Comparison of ENCODE assay signal across 8 cellular contexts in the genomic region with DNA sequence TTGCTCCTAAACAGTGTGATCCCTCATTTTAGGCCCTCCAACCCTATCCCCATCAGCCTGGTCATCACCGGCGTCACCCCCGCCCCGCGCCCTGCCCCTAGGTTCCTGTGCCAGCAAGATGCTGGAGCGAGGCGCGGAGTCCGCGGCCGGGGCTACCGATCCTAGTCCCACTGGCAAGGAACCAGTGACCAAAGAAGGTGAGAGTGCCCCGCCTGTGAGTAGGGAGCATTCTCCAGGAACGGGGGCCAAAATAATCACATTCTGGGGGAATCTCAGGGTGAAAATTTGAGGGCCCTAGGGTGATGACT. TPM values are rescaled to one million over a fixed set of nuclear protein-coding genes. Genes with fewer than 3 reads are reported as not detected.
DNase-seq lines count a peak whose midpoint lies in the region; ATAC-seq, FAIRE-seq and TF ChIP-seq lines count a peak whose summit lies in the region.

No MANE protein-coding gene starts in this region.

- TF ChIP-seq CTCF in K562 (IDR thresholded peaks at IDR 0.05 in 2 of 3, conservative IDR thresholded peaks at IDR 0.05 in 1 of 3; ENCODE audit: insufficient read depth in 2 of 3, low read depth in 1 of 3, low read length in 3 of 3) = no peak
- TF ChIP-seq CTCF in right lobe of liver (IDR thresholded peaks at IDR 0.05) = no peak
- no peak for TF ChIP-seq CTCF in OCI-LY7 (conservative IDR thresholded peaks at IDR 0.05; ENCODE audit: low read length)

- H3K4me3 Mint-ChIP-seq in activated CD8-positive, alpha-beta memory T cell treated with anti-CD3 and anti-CD28 coated beads, Interleukin-2, amount 10 ng/mL, durations not matched to agents 7 days and 5 days = peak overlapping the region; percentile 94

- peaks cover 4% of the 10 kb centered on the region for H3K9me3 Mint-ChIP-seq in activated CD8-positive, alpha-beta memory T cell treated with anti-CD3 and anti-CD28 coated beads, Interleukin-2, amount 10 ng/mL, durations not matched to agents 7 days and 5 days (ENCODE audit: low read depth)

- H3K4me3 ChIP-seq in K562 (peak overlapping the region; percentile 7; the same call in 1 of the 2 replicates), right lobe of liver (peak overlapping the region; percentile 54 to 65 (median 65)), OCI-LY7 (ENCODE audit: low read depth, low read length, poor library complexity, severe bottlenecking) (no peak overlapping the region)

- H2AFZ ChIP-seq in K562 (ENCODE audit: low read depth, low read length) = no peak overlapping the region
- no peak overlapping the region; the same call in 1 of the 2 replicates for H2AFZ ChIP-seq in OCI-LY7 (ENCODE audit: low read length)

- DNase-seq in activated CD8-positive, alpha-beta memory T cell treated with anti-CD3 and anti-CD28 coated beads, Interleukin-2, amount 10 ng/mL, durations not matched to agents 7 days and 5 days = no peak
- DNase-seq in activated CD8-positive, alpha-beta memory T cell treated with anti-CD3 and anti-CD28 coated beads, Interleukin-2, amount 50 U/mL, for 48 hours = no peak
- DNase-seq in K562 (ENCODE audit: extremely low read depth in 1 of 4, low spot score in 3 of 4) = no peak
- DNase-seq in right lobe of liver = no peak
- DNase-seq in iPS-NIHi11 (ENCODE audit: low spot score) = no peak
- DNase-seq in NCI-H1092 (lab: John Stamatoyannopoulos, UW) = no peak
- no peak for DNase-seq in OCI-LY7 (ENCODE audit: low spot score)

- H3K4me1 ChIP-seq in K562 (replicated peaks in 1 of 2; ENCODE audit: control insufficient read depth in 2 of 2, insufficient read depth in 2 of 2, low read length in 2 of 2) (peaks cover 5 to 35% of the 10 kb centered on the region in 2 experiments), right lobe of liver (no peaks in the 10 kb centered on the region), OCI-LY7 (ENCODE audit: insufficient read depth, low read length, poor library complexity, severe bottlenecking) (peaks cover 20% of the 10 kb centered on the region)

- WGBS in K562 (ENCODE audit: insufficient coverage, low coverage, missing lambda C conversion rate) = 15% methylated on average over 3 of the region's 14 CpGs
- WGBS in right lobe of liver (ENCODE audit: insufficient coverage, low coverage, low lambda C conversion rate, missing lambda C conversion rate) = 39% methylated on average over 11 of the region's 14 CpGs

- TF ChIP-seq POLR2A in K562 (conservative IDR thresholded peaks at IDR 0.05) (no peak), right lobe of liver (IDR thresholded peaks at IDR 0.05) (no peak)

- no peak for FAIRE-seq in K562 (lab: Jason Lieb, UNC)

- CTCF ChIA-PET in activated CD8-positive, alpha-beta memory T cell treated with anti-CD3 and anti-CD28 coated beads, Interleukin-2, amount 10 ng/mL, durations not matched to agents 7 days and 5 days (lab: Charles Lee) = interaction anchor here (0.8 to 8.7 kb wide), 7 partner anchors 10 to 95 kb away, joined by 5 to 87 read pairs (median 6); partner anchors contain the start of genes IRGQ and ZNF576
- CTCF ChIA-PET in K562 (lab: Yijun Ruan, JAX; ENCODE audit: low intra/inter-chr PET ratio) (interaction anchor here (0.6 kb wide), 1 partner anchor 96 kb away, joined by 3 read pairs; no protein-coding TSS in a partner anchor), OCI-LY7 (lab: Charles Lee; ENCODE audit: unreplicated experiment) (interaction anchor here (0.6 to 1.4 kb wide), 2 partner anchors 12 to 60 kb away, joined by 3 to 5 read pairs; no protein-coding TSS in a partner anchor)

- H3K27me3 ChIP-seq in K562 (ENCODE audit: control insufficient read depth in 2 of 2, insufficient read depth in 2 of 2, low read length in 2 of 2) (no peaks in the 10 kb centered on the region), right lobe of liver (no peaks in the 10 kb centered on the region)

- H3K9me3 ChIP-seq in K562 (replicated peaks; ENCODE audit: control insufficient read depth, insufficient read depth, low read depth, low read length) (no peaks in the 10 kb centered on the region; the same call in 1 of the 2 replicates), right lobe of liver (no peaks in the 10 kb centered on the region), OCI-LY7 (ENCODE audit: low read length) (no peaks in the 10 kb centered on the region)

- TF ChIP-seq RAD21 in K562 (CRISPR knock-in tag; conservative IDR thresholded peaks at IDR 0.05 in 1 of 2, IDR thresholded peaks at IDR 0.05 in 1 of 2) = no peak

- H3K36me3 Mint-ChIP-seq in activated CD8-positive, alpha-beta memory T cell treated with anti-CD3 and anti-CD28 coated beads, Interleukin-2, amount 10 ng/mL, durations not matched to agents 7 days and 5 days = peaks cover 18% of the 10 kb centered on the region

- H3K79me2 ChIP-seq in K562 (ENCODE audit: control insufficient read depth, insufficient read depth, low read length) (no peaks in the 10 kb centered on the region), OCI-LY7 (ENCODE audit: insufficient read depth, low read depth, low read length) (no peaks in the 10 kb centered on the region)

- H3K9me2 ChIP-seq in OCI-LY7 (ENCODE audit: insufficient read depth, low read length) = no peaks in the 10 kb centered on the region

- no peak for TF ChIP-seq EP300 in K562 (IDR thresholded peaks at IDR 0.05; ENCODE audit: low read length)

- H3K27ac ChIP-seq in K562 (ENCODE audit: extremely low read depth, low read depth, low read length) = no peak overlapping the region
- H3K27ac ChIP-seq in right lobe of liver = no peak overlapping the region
- H3K27ac ChIP-seq in temporal lobe (ENCODE audit: low read depth, low read length) = peak overlapping the region; percentile 97
- H3K27ac ChIP-seq in OCI-LY7 (ENCODE audit: low read depth, low read length, poor library complexity, severe bottlenecking) = no peak overlapping the region

- POLR2A ChIA-PET in K562 (lab: Yijun Ruan, JAX) (interaction anchor here (0.6 to 1.3 kb wide), 5 partner anchors 9 to 174 kb away, joined by 3 to 5 read pairs (median 4); no protein-coding TSS in a partner anchor), OCI-LY7 (lab: Charles Lee) (no interaction called here)

- in situ Hi-C loops in K562 (cut with MboI) = no loop called here

- BruUV-seq in K562 (replicated peaks; lab: Mats Ljungman, UMichigan) = no TSS peak
- no TSS peak for BruUV-seq in OCI-LY7 (replicated peaks; lab: Mats Ljungman, UMichigan)

- H3K4me2 ChIP-seq in K562 (ENCODE audit: insufficient read depth, low read length) = peak overlapping the region; percentile 45; the same call in 1 of the 2 replicates
- H3K4me2 ChIP-seq in OCI-LY7 (ENCODE audit: low read length) = no peak overlapping the region

- peak overlapping the region; percentile 98 for H3K27ac Mint-ChIP-seq in activated CD8-positive, alpha-beta memory T cell treated with anti-CD3 and anti-CD28 coated beads, Interleukin-2, amount 10 ng/mL, durations not matched to agents 7 days and 5 days

- H3K36me3 ChIP-seq in K562 (ENCODE audit: control insufficient read depth, insufficient read depth, low read length) (peaks cover 16% of the 10 kb centered on the region; the same call in 2 of the 3 replicates), right lobe of liver (no peaks in the 10 kb centered on the region), OCI-LY7 (ENCODE audit: insufficient read depth, low read length) (peaks cover 20% of the 10 kb centered on the region)

- intact Hi-C loops in K562 (cut with micrococcal nuclease) (loop anchor here (10.0 kb wide), 1 partner anchor 131 kb away; no protein-coding TSS in a partner anchor), right lobe of liver (cut with DNase I) (no loop called here), OCI-LY7 (cut with micrococcal nuclease; ENCODE audit: unreplicated experiment) (loop anchor here (10.0 kb wide), 1 partner anchor 61 kb away; the partner anchor contains the start of genes IRGQ and ZNF576)

- no peaks in the 10 kb centered on the region for H3K9me1 ChIP-seq in K562 (ENCODE audit: control insufficient read depth, insufficient read depth, low read length)

- ATAC-seq in activated CD8-positive, alpha-beta memory T cell treated with anti-CD3 and anti-CD28 coated beads, Interleukin-2, amount 10 ng/mL, durations not matched to agents 7 days and 5 days = no peak
- ATAC-seq in K562 = no peak
- ATAC-seq in right lobe of liver = no peak

- H4K20me1 ChIP-seq in K562 (replicated peaks; ENCODE audit: control insufficient read depth, insufficient read depth, low read length) (no peaks in the 10 kb centered on the region; the same call in 1 of the 2 replicates), OCI-LY7 (ENCODE audit: insufficient read depth, low read length) (no peaks in the 10 kb centered on the region)

- no peaks in the 10 kb centered on the region for H3K27me3 Mint-ChIP-seq in activated CD8-positive, alpha-beta memory T cell treated with anti-CD3 and anti-CD28 coated beads, Interleukin-2, amount 10 ng/mL, durations not matched to agents 7 days and 5 days

- peak overlapping the region in 1 of 2 experiments; percentile 21; a peak in 1 of 4 replicates for H3K9ac ChIP-seq in K562 (ENCODE audit: insufficient read depth in 1 of 2, low read depth in 2 of 2, low read length in 2 of 2)

- H3K4me1 Mint-ChIP-seq in activated CD8-positive, alpha-beta memory T cell treated with anti-CD3 and anti-CD28 coated beads, Interleukin-2, amount 10 ng/mL, durations not matched to agents 7 days and 5 days = peaks cover 17% of the 10 kb centered on the region

RNA-seq across cellular contexts. Expression of gene ZNF575, which starts 1.3 kb away (rescaled TPM):
- 1 to 10 TPM; 2.9 to 3.7 TPM for total RNA-seq in activated CD8-positive, alpha-beta memory T cell treated with anti-CD3 and anti-CD28 coated beads, Interleukin-2, amount 10 ng/mL, durations not matched to agents 7 days and 5 days
- not detected in 2 replicates for total RNA-seq in K562 (2011; cell fraction: chromatin; rRNA removed; ENCODE audit: low replicate concordance)
- total RNA-seq in K562 (2011; cell fraction: nucleolus; rRNA removed) = not detected in 2 replicates
- not detected in 2 replicates for total RNA-seq in K562 (2011; cell fraction: nucleoplasm; rRNA removed)
- total RNA-seq in K562 (2014; rRNA removed) = 0.32 and 0.37 TPM in 2 replicates
- not detected in 2 replicates for total RNA-seq in K562 (2014; rRNA removed; fragmentation: Illumina TruSeq; extraction: Trizol)
- total RNA-seq in K562 (2015; rRNA removed; fragmentation: Illumina TruSeq; extraction: Trizol) = not detected in 2 replicates
- total RNA-seq in K562 (2021) = 0.20 and 0.72 TPM in 2 replicates
- polyA plus RNA-seq in K562 (2011; rRNA removed) = 0.03 TPM in 1 of 2 replicates, not detected in the other
- polyA plus RNA-seq in K562 (2011; cell fraction: cytosol; rRNA removed) = 0.06 TPM in 1 of 2 replicates, not detected in the other
- 0.06 and 0.31 TPM in 2 replicates for polyA plus RNA-seq in K562 (2011; cell fraction: nucleus; rRNA removed)
- polyA plus RNA-seq in K562 (2012) = 0.25 and 0.65 TPM in 2 replicates
- polyA plus RNA-seq in K562 (2014; fragmentation: Illumina TruSeq; extraction: Trizol) = not detected in 2 replicates
- not detected for polyA plus RNA-seq in K562 (2014; fragmentation: Nextera tagmentation; extraction: Ambion mirVana)
- 0.98 and 1.4 TPM in 2 replicates for polyA plus RNA-seq in K562 (2014; rRNA removed)
- polyA minus RNA-seq in K562 (2011; rRNA and poly(A)+ RNA removed) = not detected in 2 replicates
- polyA minus RNA-seq in K562 (2011; cell fraction: cytosol; rRNA and poly(A)+ RNA removed) = not detected in 2 replicates
- polyA minus RNA-seq in K562 (2011; cell fraction: nucleus; rRNA and poly(A)+ RNA removed) = not detected in 2 replicates
- under 1 TPM in 5 of 6 experiments, not detected in 1; 0.89 to 0.99 (median 0.95) TPM for total RNA-seq in right lobe of liver
- 0.49 TPM for total RNA-seq in temporal lobe
- not detected in 2 replicates for total RNA-seq in OCI-LY7 (2014; rRNA removed; shearing (Covaris generic))
- total RNA-seq in OCI-LY7 (2022) = 2.0 and 2.7 TPM in 2 replicates

RNA-seq across cellular contexts. Expression of gene ETHE1, which starts 7.3 kb away (rescaled TPM):
- total RNA-seq in activated CD8-positive, alpha-beta memory T cell treated with anti-CD3 and anti-CD28 coated beads, Interleukin-2, amount 10 ng/mL, durations not matched to agents 7 days and 5 days = 10 to 100 TPM; 52.6 to 55.8 TPM
- total RNA-seq in K562 (2011; cell fraction: chromatin; rRNA removed; ENCODE audit: low replicate concordance) = 5.9 and 15.8 TPM in 2 replicates
- total RNA-seq in K562 (2011; cell fraction: nucleolus; rRNA removed) = 20.1 and 21.7 TPM in 2 replicates
- 11.6 and 14.7 TPM in 2 replicates for total RNA-seq in K562 (2011; cell fraction: nucleoplasm; rRNA removed)
- total RNA-seq in K562 (2014; rRNA removed) (15.7 and 17.1 TPM in 2 replicates), K562 (2014; rRNA removed; fragmentation: Illumina TruSeq; extraction: Trizol) (5.2 and 5.9 TPM in 2 replicates), K562 (2015; rRNA removed; fragmentation: Illumina TruSeq; extraction: Trizol) (8.8 and 10.2 TPM in 2 replicates), K562 (2021) (9.1 and 13.0 TPM in 2 replicates), right lobe of liver (10 to 100 TPM; 26.4 to 60.8 (median 46.3) TPM), temporal lobe (17.0 TPM), OCI-LY7 (2022) (6.2 and 6.4 TPM in 2 replicates)
- polyA plus RNA-seq in K562 (2011; rRNA removed) (17.3 and 28.5 TPM in 2 replicates), K562 (2014; fragmentation: Illumina TruSeq; extraction: Trizol) (10.2 and 13.8 TPM in 2 replicates), K562 (2014; fragmentation: Nextera tagmentation; extraction: Ambion mirVana) (1 to 10 TPM; 2.9 to 5.4 TPM), K562 (2014; rRNA removed) (19.1 and 21.0 TPM in 2 replicates)
- polyA plus RNA-seq in K562 (2011; cell fraction: cytosol; rRNA removed) = 36.7 and 38.1 TPM in 2 replicates
- 28.8 and 29.7 TPM in 2 replicates for polyA plus RNA-seq in K562 (2011; cell fraction: nucleus; rRNA removed)
- polyA plus RNA-seq in K562 (2012) = 15.5 and 28.0 TPM in 2 replicates
- 12.5 and 13.7 TPM in 2 replicates for polyA minus RNA-seq in K562 (2011; rRNA and poly(A)+ RNA removed)
- polyA minus RNA-seq in K562 (2011; cell fraction: cytosol; rRNA and poly(A)+ RNA removed) = 9.9 and 10.0 TPM in 2 replicates
- 10.8 and 14.2 TPM in 2 replicates for polyA minus RNA-seq in K562 (2011; cell fraction: nucleus; rRNA and poly(A)+ RNA removed)
- total RNA-seq in OCI-LY7 (2014; rRNA removed; shearing (Covaris generic)) = 1.7 and 5.7 TPM in 2 replicates

RNA-seq across cellular contexts. Expression of gene PHLDB3, which starts 29.7 kb away (rescaled TPM):
- total RNA-seq in activated CD8-positive, alpha-beta memory T cell treated with anti-CD3 and anti-CD28 coated beads, Interleukin-2, amount 10 ng/mL, durations not matched to agents 7 days and 5 days = 10 to 100 TPM; 11.0 to 11.2 TPM
- 14.2 and 34.8 TPM in 2 replicates for total RNA-seq in K562 (2011; cell fraction: chromatin; rRNA removed; ENCODE audit: low replicate concordance)
- total RNA-seq in K562 (2011; cell fraction: nucleolus; rRNA removed) = 26.8 and 32.0 TPM in 2 replicates
- 21.6 and 22.4 TPM in 2 replicates for total RNA-seq in K562 (2011; cell fraction: nucleoplasm; rRNA removed)
- 23.5 and 28.0 TPM in 2 replicates for total RNA-seq in K562 (2014; rRNA removed)
- total RNA-seq in K562 (2014; rRNA removed; fragmentation: Illumina TruSeq; extraction: Trizol) = 1.1 and 1.6 TPM in 2 replicates
- 5.4 and 6.4 TPM in 2 replicates for total RNA-seq in K562 (2015; rRNA removed; fragmentation: Illumina TruSeq; extraction: Trizol)
- 11.8 and 12.7 TPM in 2 replicates for total RNA-seq in K562 (2021)
- polyA plus RNA-seq in K562 (2011; rRNA removed) = 3.5 and 6.1 TPM in 2 replicates
- polyA plus RNA-seq in K562 (2011; cell fraction: cytosol; rRNA removed) = 4.1 and 7.2 TPM in 2 replicates
- polyA plus RNA-seq in K562 (2011; cell fraction: nucleus; rRNA removed) = 14.5 and 21.6 TPM in 2 replicates
- polyA plus RNA-seq in K562 (2012) = 6.0 and 10.5 TPM in 2 replicates
- polyA plus RNA-seq in K562 (2014; fragmentation: Illumina TruSeq; extraction: Trizol) = 3.9 and 6.7 TPM in 2 replicates
- polyA plus RNA-seq in K562 (2014; fragmentation: Nextera tagmentation; extraction: Ambion mirVana) = under 1 TPM; 0.04 to 0.06 TPM
- polyA plus RNA-seq in K562 (2014; rRNA removed) = 5.2 and 11.4 TPM in 2 replicates
- polyA minus RNA-seq in K562 (2011; rRNA and poly(A)+ RNA removed) = 2.2 and 2.6 TPM in 2 replicates
- 6.7 and 8.9 TPM in 2 replicates for polyA minus RNA-seq in K562 (2011; cell fraction: cytosol; rRNA and poly(A)+ RNA removed)
- polyA minus RNA-seq in K562 (2011; cell fraction: nucleus; rRNA and poly(A)+ RNA removed) = 11.0 and 13.3 TPM in 2 replicates
- total RNA-seq in right lobe of liver = 10 to 100 TPM in 5 of 6 experiments, 1 to 10 TPM in 1; 9.6 to 15.0 (median 11.1) TPM
- total RNA-seq in temporal lobe = 1.5 TPM
- 12.9 and 20.6 TPM in 2 replicates for total RNA-seq in OCI-LY7 (2014; rRNA removed; shearing (Covaris generic))
- total RNA-seq in OCI-LY7 (2022) = 6.0 and 9.9 TPM in 2 replicates

RNA-seq across cellular contexts. Expression of gene XRCC1, which starts 41.1 kb away (rescaled TPM):
- 10 to 100 TPM; 47.7 to 50.6 TPM for total RNA-seq in activated CD8-positive, alpha-beta memory T cell treated with anti-CD3 and anti-CD28 coated beads, Interleukin-2, amount 10 ng/mL, durations not matched to agents 7 days and 5 days
- total RNA-seq in K562 (2011; cell fraction: chromatin; rRNA removed; ENCODE audit: low replicate concordance) = 25.5 and 58.8 TPM in 2 replicates
- 39.7 and 51.4 TPM in 2 replicates for total RNA-seq in K562 (2011; cell fraction: nucleolus; rRNA removed)
- total RNA-seq in K562 (2011; cell fraction: nucleoplasm; rRNA removed) = 27.4 and 37.4 TPM in 2 replicates
- total RNA-seq in K562 (2014; rRNA removed) (31.5 and 40.2 TPM in 2 replicates), K562 (2014; rRNA removed; fragmentation: Illumina TruSeq; extraction: Trizol) (10.4 and 13.7 TPM in 2 replicates), K562 (2015; rRNA removed; fragmentation: Illumina TruSeq; extraction: Trizol) (24.4 and 24.9 TPM in 2 replicates), K562 (2021) (24.9 and 27.9 TPM in 2 replicates), right lobe of liver (1 to 10 TPM; 5.5 to 8.4 (median 7.5) TPM), temporal lobe (12.0 TPM), OCI-LY7 (2022) (27.2 and 33.7 TPM in 2 replicates)
- polyA plus RNA-seq in K562 (2011; rRNA removed) (21.8 and 23.3 TPM in 2 replicates), K562 (2014; fragmentation: Illumina TruSeq; extraction: Trizol) (36.9 and 37.0 TPM in 2 replicates), K562 (2014; fragmentation: Nextera tagmentation; extraction: Ambion mirVana) (1 to 10 TPM; 1.5 to 5.2 TPM), K562 (2014; rRNA removed) (33.8 and 34.9 TPM in 2 replicates)
- polyA plus RNA-seq in K562 (2011; cell fraction: cytosol; rRNA removed) = 24.3 and 42.9 TPM in 2 replicates
- 24.5 and 33.4 TPM in 2 replicates for polyA plus RNA-seq in K562 (2011; cell fraction: nucleus; rRNA removed)
- polyA plus RNA-seq in K562 (2012) = 32.0 and 53.8 TPM in 2 replicates
- polyA minus RNA-seq in K562 (2011; rRNA and poly(A)+ RNA removed) = 15.2 and 24.9 TPM in 2 replicates
- polyA minus RNA-seq in K562 (2011; cell fraction: cytosol; rRNA and poly(A)+ RNA removed) = 20.2 and 26.3 TPM in 2 replicates
- polyA minus RNA-seq in K562 (2011; cell fraction: nucleus; rRNA and poly(A)+ RNA removed) = 17.1 and 18.3 TPM in 2 replicates
- 28.7 and 35.9 TPM in 2 replicates for total RNA-seq in OCI-LY7 (2014; rRNA removed; shearing (Covaris generic))

RNA-seq across cellular contexts. Expression of gene PINLYP, which starts 41.3 kb away (rescaled TPM):
- 10 to 100 TPM; 16.8 to 19.7 TPM for total RNA-seq in activated CD8-positive, alpha-beta memory T cell treated with anti-CD3 and anti-CD28 coated beads, Interleukin-2, amount 10 ng/mL, durations not matched to agents 7 days and 5 days
- total RNA-seq in K562 (2011; cell fraction: chromatin; rRNA removed; ENCODE audit: low replicate concordance) = 0.30 and 1.1 TPM in 2 replicates
- total RNA-seq in K562 (2011; cell fraction: nucleolus; rRNA removed) = 0.66 and 1.0 TPM in 2 replicates
- 0.76 and 0.95 TPM in 2 replicates for total RNA-seq in K562 (2011; cell fraction: nucleoplasm; rRNA removed)
- 1.1 TPM in 2 replicates for total RNA-seq in K562 (2014; rRNA removed)
- total RNA-seq in K562 (2014; rRNA removed; fragmentation: Illumina TruSeq; extraction: Trizol) = 1.1 and 1.7 TPM in 2 replicates
- total RNA-seq in K562 (2015; rRNA removed; fragmentation: Illumina TruSeq; extraction: Trizol) = 2.2 and 2.7 TPM in 2 replicates
- 1.00 and 2.4 TPM in 2 replicates for total RNA-seq in K562 (2021)
- 1.0 and 1.5 TPM in 2 replicates for polyA plus RNA-seq in K562 (2011; rRNA removed)
- 0.73 and 1.8 TPM in 2 replicates for polyA plus RNA-seq in K562 (2011; cell fraction: cytosol; rRNA removed)
- 0.51 and 0.56 TPM in 2 replicates for polyA plus RNA-seq in K562 (2011; cell fraction: nucleus; rRNA removed)
- polyA plus RNA-seq in K562 (2012) = 3.9 and 4.2 TPM in 2 replicates
- polyA plus RNA-seq in K562 (2014; fragmentation: Illumina TruSeq; extraction: Trizol) = 2.8 and 4.7 TPM in 2 replicates
- polyA plus RNA-seq in K562 (2014; fragmentation: Nextera tagmentation; extraction: Ambion mirVana) = 1 to 10 TPM; 4.6 to 6.0 TPM
- 6.7 and 8.0 TPM in 2 replicates for polyA plus RNA-seq in K562 (2014; rRNA removed)
- 0.11 and 0.24 TPM in 2 replicates for polyA minus RNA-seq in K562 (2011; rRNA and poly(A)+ RNA removed)
- polyA minus RNA-seq in K562 (2011; cell fraction: cytosol; rRNA and poly(A)+ RNA removed) = not detected in 2 replicates
- polyA minus RNA-seq in K562 (2011; cell fraction: nucleus; rRNA and poly(A)+ RNA removed) = 0.67 TPM in 1 of 2 replicates, not detected in the other
- 1 to 10 TPM in 1 of 6 experiments, under 1 TPM in 4, not detected in 1; 0.58 to 1.5 (median 0.81) TPM for total RNA-seq in right lobe of liver
- 7.4 TPM for total RNA-seq in temporal lobe
- total RNA-seq in OCI-LY7 (2014; rRNA removed; shearing (Covaris generic)) = 4.9 and 11.5 TPM in 2 replicates
- 0.40 and 0.81 TPM in 2 replicates for total RNA-seq in OCI-LY7 (2022)

Comparison
In these comparisons a context has a peak if more than half of its experiments do, and no peak if none do; other contexts are left out.
1. intact Hi-C loops: an anchor here in K562 (10.0 kb wide) and OCI-LY7 (10.0 kb wide); none called in right lobe of liver.